Comparison of ENCODE assay signal across 16 cellular contexts in the genomic region with DNA sequence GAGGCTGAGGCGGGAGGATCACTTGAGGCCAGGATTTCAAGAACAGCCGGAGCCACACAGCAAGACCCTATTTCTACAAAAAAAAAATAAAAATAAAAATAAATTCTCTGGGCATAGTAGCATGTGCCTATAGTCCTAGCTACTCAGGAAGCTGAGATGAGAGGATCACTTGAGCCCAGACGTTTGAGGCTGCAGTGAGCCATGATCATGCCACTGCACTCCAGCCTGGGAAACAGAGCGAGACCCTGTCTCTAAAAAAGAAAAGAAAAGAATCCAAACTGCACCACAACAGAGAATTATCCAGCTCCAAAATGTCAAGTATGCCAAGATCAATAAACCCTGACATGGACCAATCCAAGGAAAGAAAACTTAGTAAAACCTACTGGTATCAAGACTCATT.
DNase-seq lines count a peak whose midpoint lies in the region; ATAC-seq, FAIRE-seq and TF ChIP-seq lines count a peak whose summit lies in the region.
"Had no signal": no experiment of that assay in that cellular context is flagged by ENCODE, and none has a peak within 500 bp of the region (broad histone marks: within the 10 kb centered on the region; RNA-seq: fewer than 3 reads in every experiment).

No MANE protein-coding gene starts in this region.

- no peaks in the 10 kb centered on the region for H3K36me3 Mint-ChIP-seq in natural killer cell
- peaks cover 11% of the 10 kb centered on the region for H3K36me3 Mint-ChIP-seq in natural killer cell treated with Interleukin-12 subunit alpha and Interleukin-12 subunit beta and Interleukin-15 and Interleukin-18, amount 100 ng/mL, for 72 hours

- H3K36me3 ChIP-seq in pancreas (no peaks in the 10 kb centered on the region), SJCRH30 (no peaks in the 10 kb centered on the region)
- H3K36me3 ChIP-seq: MG63 had no signal

- ATAC-seq in natural killer cell (no peak), pancreas (no peak), GM21576 (IDR thresholded peaks at IDR 0.05; ENCODE audit: unreplicated experiment) (no peak), Right ventricle myocardium superior (ENCODE audit: poor library complexity) (no peak)
- no peak for ATAC-seq in natural killer cell treated with Interleukin-12 subunit alpha and Interleukin-12 subunit beta and Interleukin-15 and Interleukin-18, amount 100 ng/mL, for 72 hours

- no peaks in the 10 kb centered on the region for H3K9me3 Mint-ChIP-seq in natural killer cell
- no peaks in the 10 kb centered on the region for H3K9me3 Mint-ChIP-seq in natural killer cell treated with Interleukin-12 subunit alpha and Interleukin-12 subunit beta and Interleukin-15 and Interleukin-18, amount 100 ng/mL, for 72 hours
- H3K9me3 Mint-ChIP-seq: CD4-positive, alpha-beta T cell; HFFc6 had no signal

- intact Hi-C loops in natural killer cell (cut with micrococcal nuclease) = no loop called here
- intact Hi-C loops in pancreas (cut with DNase I) = no loop called here
- intact Hi-C loops in Right ventricle myocardium superior (cut with DNase I) = no loop called here

- TF ChIP-seq CTCF in natural killer cell (IDR thresholded peaks at IDR 0.05) (no peak), pancreas (IDR thresholded peaks at IDR 0.05) (no peak)

- no peaks in the 10 kb centered on the region for H3K9me3 ChIP-seq in pancreas
- H3K9me3 ChIP-seq in SJCRH30 (replicated peaks) = no peaks in the 10 kb centered on the region
- H3K9me3 ChIP-seq: MG63 had no signal

- WGBS in pancreas, 2 donors = 84 to 86% methylated on average over 4 of the region's 4 CpGs

- no peaks in the 10 kb centered on the region for H3K27me3 ChIP-seq in pancreas
- H3K27me3 ChIP-seq in SJCRH30 = no peaks in the 10 kb centered on the region
- H3K27me3 ChIP-seq: MG63 had no signal

- no peaks in the 10 kb centered on the region for H3K27me3 Mint-ChIP-seq in natural killer cell (ENCODE audit: low read depth in 2 of 2)
- H3K27me3 Mint-ChIP-seq in natural killer cell treated with Interleukin-12 subunit alpha and Interleukin-12 subunit beta and Interleukin-15 and Interleukin-18, amount 100 ng/mL, for 72 hours = no peaks in the 10 kb centered on the region
- H3K27me3 Mint-ChIP-seq: CD4-positive, alpha-beta T cell had no signal

- peaks cover 8 to 15% of the 10 kb centered on the region in 2 donors for H3K4me1 Mint-ChIP-seq in natural killer cell
- H3K4me1 Mint-ChIP-seq in natural killer cell treated with Interleukin-12 subunit alpha and Interleukin-12 subunit beta and Interleukin-15 and Interleukin-18, amount 100 ng/mL, for 72 hours (ENCODE audit: low read depth in 2 of 2) = peaks cover 9 to 13% of the 10 kb centered on the region in 2 donors

- H3K27ac Mint-ChIP-seq in natural killer cell = peak overlapping the region; percentile 7 to 65
- H3K27ac Mint-ChIP-seq in natural killer cell treated with Interleukin-12 subunit alpha and Interleukin-12 subunit beta and Interleukin-15 and Interleukin-18, amount 100 ng/mL, for 72 hours = peak overlapping the region in 1 of 2 donors; percentile 25
- H3K27ac Mint-ChIP-seq: HFFc6 had no signal

- no peak for DNase-seq in natural killer cell
- DNase-seq in natural killer cell treated with Interleukin-12 subunit alpha and Interleukin-12 subunit beta and Interleukin-15 and Interleukin-18, amount 100 ng/mL, for 72 hours (ENCODE audit: low spot score) = no peak
- DNase-seq in epithelial cell of prostate (ENCODE audit: low read depth, low spot score) = no peak
- DNase-seq in pancreas = no peak
- DNase-seq in SJCRH30 = no peak
- no peak for DNase-seq in Right ventricle myocardium superior
- DNase-seq: ACHN; CD4-positive, alpha-beta T cell; DMS79; HFFc6; MG63; NCI-H1105 treated with DMSO at 0.1 percent for 48 hours; NCI-H187 had no signal

- no peak overlapping the region for H3K4me3 Mint-ChIP-seq in natural killer cell
- no peak overlapping the region for H3K4me3 Mint-ChIP-seq in natural killer cell treated with Interleukin-12 subunit alpha and Interleukin-12 subunit beta and Interleukin-15 and Interleukin-18, amount 100 ng/mL, for 72 hours
- H3K4me3 Mint-ChIP-seq: CD4-positive, alpha-beta T cell; HFFc6 had no signal

- H3K4me1 ChIP-seq in pancreas = peaks cover 10 to 34% (median 22%) of the 10 kb centered on the region in 3 donors
- H3K4me1 ChIP-seq in SJCRH30 = no peaks in the 10 kb centered on the region

- H3K27ac ChIP-seq in epithelial cell of prostate (peak overlapping the region; percentile 74), pancreas (peak overlapping the region in 3 of 4 donors; percentile 0 to 70 (median 38)), SJCRH30 (no peak overlapping the region)

- H3K4me3 ChIP-seq in pancreas = no peak overlapping the region
- H3K4me3 ChIP-seq in SJCRH30 = no peak overlapping the region
- H3K4me3 ChIP-seq: MG63 had no signal

- FAIRE-seq in pancreas (lab: Jason Lieb, UNC) = no peak
- FAIRE-seq: G401.6, H1 had no signal
